11 cellular contexts compared by ENCODE assay signal in the genomic region with DNA sequence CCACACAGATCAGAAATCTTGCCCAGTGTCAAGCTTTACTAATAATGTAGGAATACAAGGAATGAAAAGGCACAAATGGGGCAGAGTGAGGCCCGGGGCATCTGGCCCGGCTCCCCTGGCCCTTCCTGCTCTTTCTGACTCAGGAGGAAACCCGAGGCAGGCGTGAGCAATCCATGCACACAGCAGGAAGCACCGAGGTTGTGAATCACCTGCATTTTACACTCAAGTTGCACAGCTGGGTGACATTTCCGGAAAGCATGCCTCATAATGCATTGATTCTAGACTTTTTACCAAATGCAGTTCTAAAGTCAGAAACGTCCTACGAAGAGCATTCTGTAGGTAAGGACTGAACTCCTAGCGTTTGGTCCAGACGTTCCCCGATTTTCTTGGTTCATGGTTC. TPM values are rescaled to one million over a fixed set of nuclear protein-coding genes. Genes with fewer than 3 reads are reported as not detected.
DNase-seq lines count a peak whose midpoint lies in the region; ATAC-seq lines count a peak whose summit lies in the region.
"Had no signal": no experiment of that assay in that cellular context is flagged by ENCODE, and none has a peak within 500 bp of the region (broad histone marks: within the 10 kb centered on the region; RNA-seq: fewer than 3 reads in every experiment).

No MANE protein-coding gene starts in this region.

- H3K4me3 ChIP-seq in neuronal stem cell (ENCODE audit: low read length in 2 of 2): no peak overlapping the region
- H3K4me3 ChIP-seq: SJCRH30 had no signal

- peaks cover 9 to 14% of the 10 kb centered on the region in 2 donors for H3K36me3 Mint-ChIP-seq in stimulated activated naive B cell treated with anti-CD40 and anti-IgM and Interleukin-4, amounts not matched to agents 10 μg/mL and 1 μg/mL and 100 μg/mL, for 72 hours

- peaks cover 0 to 1% of the 10 kb centered on the region in 2 donors for H3K4me1 ChIP-seq in neuronal stem cell (ENCODE audit: control insufficient read depth in 2 of 2, insufficient read depth in 1 of 2, low read depth in 1 of 2, low read length in 2 of 2)
- H3K4me1 ChIP-seq: SJCRH30 had no signal

- ATAC-seq in HG03457 (IDR thresholded peaks at IDR 0.05; ENCODE audit: unreplicated experiment): no peak
- ATAC-seq in stimulated activated naive B cell treated with anti-CD40 and anti-IgM and Interleukin-4, amounts not matched to agents 10 μg/mL and 1 μg/mL and 100 μg/mL, for 72 hours (replicated peaks): no peak

- H3K18ac ChIP-seq in neuronal stem cell (ENCODE audit: low read length): no peak overlapping the region

- no peak overlapping the region for H3K4me3 Mint-ChIP-seq in stimulated activated naive B cell treated with anti-CD40 and anti-IgM and Interleukin-4, amounts not matched to agents 10 μg/mL and 1 μg/mL and 100 μg/mL, for 72 hours
- H3K4me3 Mint-ChIP-seq: naive B cell had no signal

- no peaks in the 10 kb centered on the region for H3K9me3 ChIP-seq in neuronal stem cell (replicated peaks in 1 of 2; ENCODE audit: control insufficient read depth in 2 of 2, insufficient read depth in 1 of 2, low read depth in 1 of 2, low read length in 2 of 2)
- H3K9me3 ChIP-seq: SJCRH30 had no signal

- H4K8ac ChIP-seq in neuronal stem cell (ENCODE audit: low read depth, low read length): no peak overlapping the region

- H3K27me3 ChIP-seq in neuronal stem cell (ENCODE audit: control insufficient read depth in 3 of 3, insufficient read depth in 3 of 3, low read depth in 1 of 3, low read length in 3 of 3): no peaks in the 10 kb centered on the region
- H3K27me3 ChIP-seq: SJCRH30 had no signal

- no peaks in the 10 kb centered on the region for H3K27me3 Mint-ChIP-seq in stimulated activated naive B cell treated with anti-CD40 and anti-IgM and Interleukin-4, amounts not matched to agents 10 μg/mL and 1 μg/mL and 100 μg/mL, for 72 hours
- H3K27me3 Mint-ChIP-seq: naive B cell had no signal

- no peak overlapping the region for H3K9ac ChIP-seq in neuronal stem cell (ENCODE audit: low read depth, low read length, poor library complexity)

- no peak overlapping the region for H2BK12ac ChIP-seq in neuronal stem cell (ENCODE audit: low read length)

- no peaks in the 10 kb centered on the region for H3K79me1 ChIP-seq in neuronal stem cell (ENCODE audit: low read depth, low read length)

- no peak overlapping the region for H2BK5ac ChIP-seq in neuronal stem cell (ENCODE audit: low read length)

- H3K23ac ChIP-seq in neuronal stem cell (ENCODE audit: low read depth, low read length, poor library complexity): no peak overlapping the region

- H3K9me3 Mint-ChIP-seq in stimulated activated naive B cell treated with anti-CD40 and anti-IgM and Interleukin-4, amounts not matched to agents 10 μg/mL and 1 μg/mL and 100 μg/mL, for 72 hours: no peaks in the 10 kb centered on the region
- H3K9me3 Mint-ChIP-seq: naive B cell had no signal

- H2AFZ ChIP-seq in neuronal stem cell (ENCODE audit: low read length): no peak overlapping the region

- H2AK5ac ChIP-seq in neuronal stem cell (ENCODE audit: low read depth, low read length): no peak overlapping the region

- peak; percentile 84 for DNase-seq in AG20443 (ENCODE audit: low spot score)
- DNase-seq in HT1080 (ENCODE audit: low read depth): peak; percentile 95
- DNase-seq in astrocyte of the hippocampus (ENCODE audit: low read depth, low spot score): peak; percentile 84
- DNase-seq in kidney glomerular epithelial cell (lab: John Stamatoyannopoulos, UW): peak; percentile 32
- no peak for DNase-seq in stimulated activated naive CD4-positive, alpha-beta T cell (lab: John Stamatoyannopoulos, UW)
- no peak for DNase-seq in stimulated activated naive B cell treated with anti-CD40 and anti-IgM and Interleukin-4, amounts not matched to agents 10 μg/mL and 1 μg/mL and 100 μg/mL, for 72 hours
- DNase-seq in neuronal stem cell (ENCODE audit: low spot score): no peak
- DNase-seq: amygdala, naive B cell had no signal

- H3K4me1 Mint-ChIP-seq in stimulated activated naive B cell treated with anti-CD40 and anti-IgM and Interleukin-4, amounts not matched to agents 10 μg/mL and 1 μg/mL and 100 μg/mL, for 72 hours: peaks cover 1 to 7% of the 10 kb centered on the region in 2 donors

- H4K91ac ChIP-seq in neuronal stem cell (ENCODE audit: low read depth, low read length, poor library complexity): no peak overlapping the region

- H3K4ac ChIP-seq in neuronal stem cell (ENCODE audit: low read length): no peak overlapping the region

- no peak overlapping the region for H3K27ac ChIP-seq in neuronal stem cell (replicated peaks; ENCODE audit: low read length)
- H3K27ac ChIP-seq: SJCRH30 had no signal

- peaks cover 0 to 46% of the 10 kb centered on the region in 2 donors for H3K36me3 ChIP-seq in neuronal stem cell (replicated peaks in 1 of 2; ENCODE audit: control insufficient read depth in 2 of 2, insufficient read depth in 2 of 2, low read length in 2 of 2)

- no peak overlapping the region for H3K14ac ChIP-seq in neuronal stem cell (ENCODE audit: low read length)

- no peak overlapping the region for H3K4me2 ChIP-seq in neuronal stem cell (ENCODE audit: insufficient read depth, low read length, poor library complexity, severe bottlenecking)

- no peak overlapping the region for H2BK120ac ChIP-seq in neuronal stem cell (ENCODE audit: low read depth, low read length)

- no peak overlapping the region for H2BK15ac ChIP-seq in neuronal stem cell (ENCODE audit: low read length)

- no CpG with 5 or more reads among the region's 11 CpGs for WGBS in neuronal stem cell (ENCODE audit: extremely low coverage in 2 of 2, insufficient read length in 2 of 2, insufficient replicate concordance in 1 of 2), 2 donors

- no peak overlapping the region for H3K27ac Mint-ChIP-seq in stimulated activated naive B cell treated with anti-CD40 and anti-IgM and Interleukin-4, amounts not matched to agents 10 μg/mL and 1 μg/mL and 100 μg/mL, for 72 hours

RNA-seq across cellular contexts. Expression of gene PRIMPOL, which starts 38.9 kb away (rescaled TPM):
- total RNA-seq in HT1080 (2014; rRNA removed; shearing (Covaris generic)): 23.1 and 26.1 TPM in 2 replicates
- polyA plus RNA-seq in HT1080 (2015; cell fraction: cytosol; rRNA removed): 27.4 and 28.7 TPM in 2 replicates
- 42.3 and 43.2 TPM in 2 replicates for polyA plus RNA-seq in HT1080 (2015; cell fraction: nucleus; rRNA removed)
- 11.9 TPM for polyA plus RNA-seq in neuronal stem cell (2013, experiment 1 of 2)
- polyA plus RNA-seq in neuronal stem cell (2013, experiment 2 of 2): 11.5 TPM

RNA-seq across cellular contexts. Expression of gene CASP3, which starts 39.2 kb away (rescaled TPM):
- total RNA-seq in HT1080 (2014; rRNA removed; shearing (Covaris generic)): 32.1 and 34.0 TPM in 2 replicates
- polyA plus RNA-seq in HT1080 (2015; cell fraction: cytosol; rRNA removed): 41.5 and 44.7 TPM in 2 replicates
- 41.8 and 47.2 TPM in 2 replicates for polyA plus RNA-seq in HT1080 (2015; cell fraction: nucleus; rRNA removed)
- 21.2 TPM for polyA plus RNA-seq in neuronal stem cell (2013, experiment 1 of 2)
- 21.7 TPM for polyA plus RNA-seq in neuronal stem cell (2013, experiment 2 of 2)

RNA-seq across cellular contexts. Expression of gene CENPU, which starts 45.4 kb away (rescaled TPM):
- 37.1 and 37.3 TPM in 2 replicates for total RNA-seq in HT1080 (2014; rRNA removed; shearing (Covaris generic))
- 35.6 and 39.1 TPM in 2 replicates for polyA plus RNA-seq in HT1080 (2015; cell fraction: cytosol; rRNA removed)
- polyA plus RNA-seq in HT1080 (2015; cell fraction: nucleus; rRNA removed): 51.2 and 55.4 TPM in 2 replicates
- 89.2 TPM for polyA plus RNA-seq in neuronal stem cell (2013, experiment 1 of 2)
- polyA plus RNA-seq in neuronal stem cell (2013, experiment 2 of 2): 91.0 TPM

Comparison
In these comparisons a context has a peak if more than half of its experiments do, and no peak if none do; other contexts are left out.
1. DNase-seq: peak in AG20443 (single experiment), HT1080 (single experiment), astrocyte of the hippocampus (single experiment) and kidney glomerular epithelial cell (single experiment); none in stimulated activated naive CD4-positive, alpha-beta T cell (0 of 6), stimulated activated naive B cell treated with anti-CD40 and anti-IgM and Interleukin-4, amounts not matched to agents 10 μg/mL and 1 μg/mL and 100 μg/mL, for 72 hours (single experiment) and neuronal stem cell (single experiment).